In the genomic region with DNA sequence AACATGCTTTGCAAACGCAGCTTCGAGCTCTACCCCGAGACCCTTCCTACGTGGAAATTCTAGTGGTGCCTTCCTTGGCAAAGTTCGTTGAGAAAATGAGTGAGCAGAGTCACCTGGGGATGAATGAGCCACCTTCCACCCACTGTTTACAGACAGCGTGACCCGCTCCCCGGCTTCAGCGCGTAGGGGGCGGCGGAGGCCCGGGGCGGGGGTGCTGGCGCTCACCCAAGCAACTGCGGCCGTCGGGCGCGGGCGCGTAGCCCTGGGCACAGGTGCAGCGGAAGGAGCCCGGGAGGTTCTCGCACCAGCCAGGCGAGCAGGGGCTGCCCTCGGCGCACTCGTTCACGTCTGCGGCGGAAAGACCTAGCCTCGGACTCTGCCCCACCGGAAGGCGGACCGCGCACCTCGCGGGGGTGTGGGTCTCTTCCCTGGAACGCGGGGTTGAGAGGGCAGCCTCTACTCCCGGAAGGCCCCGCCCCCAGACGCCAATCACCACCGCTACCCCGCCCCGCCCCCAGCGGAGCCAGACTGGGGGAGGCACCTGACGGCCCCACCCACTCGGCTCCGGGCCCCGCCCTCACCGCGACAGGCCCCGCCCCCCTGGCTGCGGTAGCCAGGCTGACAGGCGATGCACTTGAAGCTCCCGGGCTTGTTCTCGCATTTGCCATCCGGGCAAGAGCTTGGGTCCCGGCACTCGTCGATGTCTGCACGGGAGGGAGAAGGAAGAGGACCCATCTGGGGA, we compare ENCODE assay signal across 8 cellular contexts. TPM values are rescaled to one million over a fixed set of nuclear protein-coding genes. Genes with fewer than 3 reads are reported as not detected.
A peak's percentile ranks its signal among the peaks of the same experiment; 100 is the strongest.
DNase-seq lines count a peak whose midpoint lies in the region; ATAC-seq and TF ChIP-seq lines count a peak whose summit lies in the region.

No MANE protein-coding gene starts in this region.

- H3K4me1 ChIP-seq in right atrium auricular region, result peaks cover 0 to 12% of the 10 kb centered on the region in 2 donors
- H3K4me1 ChIP-seq in ovary (ENCODE audit: insufficient read depth), result no peaks in the 10 kb centered on the region
- peaks cover 12 to 37% (median 18%) of the 10 kb centered on the region in 4 donors for H3K4me1 ChIP-seq in upper lobe of left lung

- TF ChIP-seq EP300 in ovary (IDR thresholded peaks at IDR 0.05) (no peak), upper lobe of left lung (IDR thresholded peaks at IDR 0.05) (no peak)

- no peak for TF ChIP-seq CTCF in right atrium auricular region (IDR thresholded peaks at IDR 0.05)
- no peak for TF ChIP-seq CTCF in ovary (IDR thresholded peaks at IDR 0.05)
- TF ChIP-seq CTCF in upper lobe of left lung (IDR thresholded peaks at IDR 0.05), result no peak

- H3K27me3 ChIP-seq in right atrium auricular region, result no peaks in the 10 kb centered on the region
- H3K27me3 ChIP-seq in ovary, result no peaks in the 10 kb centered on the region
- no peaks in the 10 kb centered on the region for H3K27me3 ChIP-seq in upper lobe of left lung

- TF ChIP-seq POLR2A in ovary (IDR thresholded peaks at IDR 0.05) (no peak), upper lobe of left lung (IDR thresholded peaks at IDR 0.05) (peak in 1 of 4 donors; percentile 46)

- intact Hi-C loops in Right ventricle myocardium inferior (cut with DNase I), result no loop called here
- intact Hi-C loops in ovary (cut with DNase I), result no loop called here

- ATAC-seq in Right ventricle myocardium inferior (peak; percentile 68), HG03342 (IDR thresholded peaks at IDR 0.05; ENCODE audit: unreplicated experiment) (peak; percentile 68), esophagus mucosa (peak; percentile 88), upper lobe of left lung (ENCODE audit: low FRiP score in 2 of 2) (peak; percentile 91 to 93)

- H3K4me3 ChIP-seq in right atrium auricular region (peak overlapping the region in 1 of 2 donors; percentile 30), ovary (no peak overlapping the region), upper lobe of left lung (peak overlapping the region in 3 of 4 donors; percentile 46 to 57 (median 48))

- 43 to 48% (median 45%) methylated on average over 32 to 64 of the region's 64 CpGs for WGBS in ovary, 3 donors
- WGBS in upper lobe of left lung, 2 donors, result 31 to 57% methylated on average over 13 to 30 of the region's 64 CpGs

- H3K27ac ChIP-seq in right atrium auricular region (peak overlapping the region in 1 of 2 donors; percentile 12), ovary (peak overlapping the region in 1 of 2 donors; percentile 12), upper lobe of left lung (peak overlapping the region; percentile 52 to 80 (median 75))

- peak; percentile 95 for DNase-seq in Right ventricle myocardium inferior (ENCODE audit: missing footprints)
- no peak for DNase-seq in right atrium auricular region (ENCODE audit: low spot score)
- peak; percentile 82 for DNase-seq in NCI-H82 (lab: John Stamatoyannopoulos, UW)
- DNase-seq in activated CD8-positive, alpha-beta memory T cell treated with anti-CD3 and anti-CD28 coated beads, Interleukin-2, amount 50 U/mL, for 1 hour (ENCODE audit: extremely low read depth), result peak; percentile 92
- DNase-seq in ovary, result peak; percentile 60 to 81 (median 73)
- DNase-seq in upper lobe of left lung, result peak; percentile 98 to 99

- H3K36me3 ChIP-seq in right atrium auricular region (peaks cover 16% of the 10 kb centered on the region), ovary (no peaks in the 10 kb centered on the region), upper lobe of left lung (peaks cover 0 to 16% (median 8%) of the 10 kb centered on the region in 4 donors)

- H3K9me3 ChIP-seq in right atrium auricular region (no peaks in the 10 kb centered on the region), ovary (no peaks in the 10 kb centered on the region), upper lobe of left lung (no peaks in the 10 kb centered on the region)

RNA-seq across cellular contexts. Expression of a gene that starts 11.8 kb away (rescaled TPM):
- total RNA-seq in Right ventricle myocardium inferior (72.3 TPM), right atrium auricular region (100 to 1,000 TPM; 114 to 161 TPM), esophagus mucosa (20.9 TPM), ovary (100 to 1,000 TPM; 143 to 292 (median 198) TPM), upper lobe of left lung (100 to 1,000 TPM in 5 of 6 donors, 10 to 100 TPM in 1; 99.9 to 479 (median 131) TPM)
- polyA plus RNA-seq in ovary, result 100 to 1,000 TPM in 1 of 2 donors, 10 to 100 TPM in 1; 35.9 to 130 TPM

RNA-seq across cellular contexts. Expression of a gene that starts 21.5 kb away (rescaled TPM):
- total RNA-seq in Right ventricle myocardium inferior, result 55.6 TPM
- 10 to 100 TPM; 71.8 to 89.7 TPM for total RNA-seq in right atrium auricular region
- total RNA-seq in esophagus mucosa, result 36.7 TPM
- 100 to 1,000 TPM in 1 of 7 donors, 10 to 100 TPM in 6; 59.0 to 118 (median 96.2) TPM for total RNA-seq in ovary
- 10 to 100 TPM; 11.7 to 71.6 TPM for polyA plus RNA-seq in ovary
- 100 to 1,000 TPM in 1 of 6 donors, 10 to 100 TPM in 5; 64.0 to 120 (median 88.8) TPM for total RNA-seq in upper lobe of left lung

RNA-seq across cellular contexts. Expression of a gene that starts 23.9 kb away (rescaled TPM):
- total RNA-seq in Right ventricle myocardium inferior (23.3 TPM), right atrium auricular region (10 to 100 TPM; 36.1 to 50.6 TPM), esophagus mucosa (31.8 TPM), ovary (10 to 100 TPM; 26.6 to 59.5 (median 39.2) TPM), upper lobe of left lung (10 to 100 TPM; 22.6 to 60.7 (median 39.7) TPM)
- 10 to 100 TPM in 1 of 2 donors, 1 to 10 TPM in 1; 2.3 to 61.8 TPM for polyA plus RNA-seq in ovary

RNA-seq across cellular contexts. Expression of a gene that starts 25.9 kb away (rescaled TPM):
- total RNA-seq in Right ventricle myocardium inferior, result 45.1 TPM
- 10 to 100 TPM; 25.7 to 51.0 TPM for total RNA-seq in right atrium auricular region
- 25.9 TPM for total RNA-seq in esophagus mucosa
- total RNA-seq in ovary, result 10 to 100 TPM; 41.0 to 74.0 (median 53.3) TPM
- polyA plus RNA-seq in ovary, result 10 to 100 TPM in 1 of 2 donors, 1 to 10 TPM in 1; 1.9 to 47.8 TPM
- total RNA-seq in upper lobe of left lung, result 10 to 100 TPM; 27.9 to 65.8 (median 45.3) TPM

RNA-seq across cellular contexts. Expression of a gene that starts 29.5 kb away (rescaled TPM):
- total RNA-seq in Right ventricle myocardium inferior (61.0 TPM), right atrium auricular region (10 to 100 TPM; 20.5 to 85.3 TPM), esophagus mucosa (52.6 TPM), ovary (10 to 100 TPM; 21.7 to 63.0 (median 40.3) TPM), upper lobe of left lung (100 to 1,000 TPM in 4 of 6 donors, 10 to 100 TPM in 2; 70.4 to 220 (median 133) TPM)
- 10 to 100 TPM; 24.5 to 42.4 TPM for polyA plus RNA-seq in ovary
